Comparison of ENCODE assay signal across 8 cellular contexts in genomic region chr11:86955111-86955673, GRCh38. TPM values are rescaled to one million over a fixed set of nuclear protein-coding genes. Genes with fewer than 3 reads are reported as not detected.
DNase-seq lines count a peak whose midpoint lies in the region; ATAC-seq and TF ChIP-seq lines count a peak whose summit lies in the region.

FZD4 (minus strand) TSS chr11:86955395; CDS start chr11:86955085, 310 bp downstream.

- H3K9me3 ChIP-seq in ES-I3 (ENCODE audit: control insufficient read depth, insufficient read depth, low read length): no peaks in the 10 kb centered on the region
- H3K9me3 ChIP-seq in neutrophil: no peaks in the 10 kb centered on the region

- peaks cover 100% of the 10 kb centered on the region for H3K27me3 ChIP-seq in neutrophil

- peak; percentile 92 for ATAC-seq in GM21717 (IDR thresholded peaks at IDR 0.05; ENCODE audit: unreplicated experiment)

- no peak within 1 kb of the TSS for H3K27ac ChIP-seq in neutrophil

- no peaks in the 10 kb centered on the region for H3K9me3 Mint-ChIP-seq in activated naive CD8-positive, alpha-beta T cell treated with anti-CD3 and anti-CD28 coated beads for 36 hours

- H3K4me3 Mint-ChIP-seq in activated naive CD8-positive, alpha-beta T cell treated with anti-CD3 and anti-CD28 coated beads for 36 hours: peak within 1 kb of the TSS; percentile 82

- no peak for TF ChIP-seq CTCF in neutrophil (IDR thresholded peaks at IDR 0.05)

- H3K9ac ChIP-seq in ES-I3 (ENCODE audit: low read depth, low read length): peak within 1 kb of the TSS; percentile 68

- no peak within 1 kb of the TSS for H3K27ac Mint-ChIP-seq in activated naive CD8-positive, alpha-beta T cell treated with anti-CD3 and anti-CD28 coated beads for 36 hours

- DNase-seq in HuH-7 (ENCODE audit: low spot score): peak; percentile 73
- peak; percentile 77 for DNase-seq in activated naive CD8-positive, alpha-beta T cell treated with anti-CD3 and anti-CD28 coated beads for 36 hours
- peak; percentile 90 for DNase-seq in glomerular visceral epithelial cell (ENCODE audit: extremely low spot score)
- DNase-seq in ureter (ENCODE audit: low spot score): peak; percentile 91

- H3K4me1 Mint-ChIP-seq in activated naive CD8-positive, alpha-beta T cell treated with anti-CD3 and anti-CD28 coated beads for 36 hours: peaks cover 7% of the 10 kb centered on the region

- H3K27me3 Mint-ChIP-seq in activated naive CD8-positive, alpha-beta T cell treated with anti-CD3 and anti-CD28 coated beads for 36 hours: peaks cover 61% of the 10 kb centered on the region

- no peaks in the 10 kb centered on the region for H3K36me3 Mint-ChIP-seq in activated naive CD8-positive, alpha-beta T cell treated with anti-CD3 and anti-CD28 coated beads for 36 hours

- H3K4me1 ChIP-seq in ES-I3 (ENCODE audit: insufficient read depth, low read length) (peaks cover 10% of the 10 kb centered on the region), neutrophil (ENCODE audit: control insufficient read depth in 1 of 2, insufficient read depth in 1 of 2, low read depth in 1 of 2, low read length in 1 of 2) (peaks cover 6 to 18% of the 10 kb centered on the region in 2 experiments)

- H3K36me3 ChIP-seq in ES-I3 (ENCODE audit: insufficient read depth, low read length): 0 out of 2 replicates have a peak, but pooled peaks cover 3% of the 10 kb centered on the region
- no peaks in the 10 kb centered on the region for H3K36me3 ChIP-seq in neutrophil

- peak within 1 kb of the TSS; percentile 43 to 52 for H3K4me3 ChIP-seq in neutrophil (ENCODE audit: low read depth in 1 of 2, low read length in 1 of 2)

TF ChIP-seq in PFSK-1, 5 proteins besides CTCF, POLR2A, EP300 and RAD21:
- no peak for TF ChIP-seq REST (IDR thresholded peaks at IDR 0.05; ENCODE audit: insufficient read depth in 1 of 2, low read depth in 2 of 2, low read length in 2 of 2)
- peak; percentile 84; the same call in 1 of the 2 replicates for TF ChIP-seq TAF1 (IDR thresholded peaks at IDR 0.05; ENCODE audit: borderline replicate concordance, insufficient read depth, low read length)
- TF ChIP-seq POLR2AphosphoS5 (IDR thresholded peaks at IDR 0.05; ENCODE audit: low read depth, low read length): peak; percentile 73
- TF ChIP-seq FOXP2 (optimal IDR thresholded peaks at IDR 0.05; ENCODE audit: borderline replicate concordance, extremely low read depth, extremely low read length, insufficient read depth): peak; percentile 73

RNA-seq across cellular contexts. Expression of gene FZD4, which starts in this region (rescaled TPM):
- polyA plus RNA-seq in PFSK-1 (2012; ENCODE audit: insufficient read length, low read depth): 4.8 TPM
- under 1 TPM; 0.04 to 0.06 TPM for total RNA-seq in activated naive CD8-positive, alpha-beta T cell treated with anti-CD3 and anti-CD28 coated beads for 36 hours
- 25.0 TPM for total RNA-seq in ureter

Comparison
In these comparisons a context has a peak if more than half of its experiments do, and no peak if none do; other contexts are left out.
1. RNA of gene FZD4 (total RNA-seq): 25.0 TPM in ureter (single experiment); 0.04 to 0.06 TPM in activated naive CD8-positive, alpha-beta T cell treated with anti-CD3 and anti-CD28 coated beads for 36 hours; every median in the first group is over 10 times any median in the second.
2. Peak in DNase-seq in activated naive CD8-positive, alpha-beta T cell treated with anti-CD3 and anti-CD28 coated beads for 36 hours; RNA of the gene not detected or under 1 TPM.
3. Peak in every context shown above with its lines, with median percentiles within 50 percentile points of each other: DNase-seq.